In the genomic region with DNA sequence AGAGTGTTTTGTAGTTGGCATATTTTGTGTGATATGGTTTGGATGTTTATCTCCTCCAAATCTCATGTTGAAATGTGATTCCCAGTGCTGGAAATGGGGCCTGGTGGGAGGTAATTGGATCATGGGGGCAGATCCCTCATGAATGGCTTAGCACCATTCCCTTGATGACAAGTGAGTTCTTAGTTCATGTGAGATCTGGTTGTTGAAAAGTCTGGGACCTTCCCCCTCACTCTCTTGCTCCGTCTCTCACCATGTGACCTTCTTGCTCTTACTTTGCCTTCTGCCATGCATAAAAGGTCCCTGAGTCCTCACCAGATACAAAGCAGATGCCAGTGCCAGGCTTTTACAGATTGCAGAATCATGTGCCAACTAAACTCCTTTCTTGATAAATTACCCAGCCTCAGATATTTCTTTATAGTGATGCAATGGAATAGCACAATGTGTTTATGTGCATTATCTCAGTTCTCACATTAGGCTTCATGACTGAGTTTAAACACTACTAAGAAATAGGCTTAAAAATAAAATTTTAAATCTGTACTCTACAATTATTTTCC, we compare ENCODE assay signal across 22 cellular contexts.
"Had no signal": no experiment of that assay in that cellular context is flagged by ENCODE, and none has a peak within 500 bp of the region (broad histone marks: within the 10 kb centered on the region; RNA-seq: fewer than 3 reads in every experiment).

No MANE protein-coding gene starts in this region.

- H3K27me3 ChIP-seq: MG63, SJSA1 had no signal

- ATAC-seq: T-cell had no signal

- H3K27ac Mint-ChIP-seq: T-cell had no signal

- H3K27me3 Mint-ChIP-seq: T-cell had no signal

- H3K36me3 ChIP-seq: MG63, SJSA1 had no signal

- H3K4me3 ChIP-seq: MG63, SJSA1 had no signal

- H3K4me1 ChIP-seq: SJSA1 had no signal

- DNase-seq: KBM-7, MG63, NCI-H1092, NCI-H1105 treated with DMSO at 0.1 percent for 48 hours, NCI-H1417 treated with DMSO at 0.1 percent for 48 hours, NCI-H146, NCI-H1694 treated with DMSO at 0.1 percent for 48 hours, NCI-H1930, NCI-H2081, NCI-H2107, NCI-H2227 treated with DMSO at 0.1 percent for 48 hours, NCI-H446, NCI-H510A treated with DMSO at 0.1 percent for 48 hours, NCI-H526, Right ventricle myocardium superior, RPMI8226, SIG-M5, SK-N-SH, SW 1271, T-cell had no signal

- H3K9me3 ChIP-seq: MG63, SJSA1, SK-N-SH had no signal

- H3K4me3 Mint-ChIP-seq: T-cell had no signal

- H3K4me1 Mint-ChIP-seq: T-cell had no signal

- H3K27ac ChIP-seq: HL-60, SJSA1 had no signal

- H3K36me3 Mint-ChIP-seq: T-cell had no signal
